In the genomic region with DNA sequence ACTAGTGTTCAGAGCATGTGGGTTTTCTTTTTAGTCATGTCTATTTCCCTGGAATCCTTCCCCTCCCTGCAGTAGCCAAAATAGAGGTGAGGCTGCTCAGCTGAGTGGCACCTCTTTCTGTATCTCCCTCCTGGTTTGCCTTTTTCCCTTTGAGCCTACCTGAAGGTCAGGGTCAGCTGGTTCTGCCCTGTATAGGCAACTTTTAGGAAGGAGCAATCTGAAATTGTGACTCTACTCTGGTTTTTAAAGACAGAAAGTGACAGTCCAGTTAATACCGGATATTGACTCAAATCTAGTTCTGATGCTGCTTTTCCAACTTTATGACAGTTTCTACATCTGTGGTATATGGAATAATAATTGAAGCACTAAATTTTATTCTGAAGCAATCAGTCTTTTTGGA, we compare ENCODE assay signal across 12 cellular contexts. TPM values are rescaled to one million over a fixed set of nuclear protein-coding genes. Genes with fewer than 3 reads are reported as not detected.
DNase-seq lines count a peak whose midpoint lies in the region; ATAC-seq and TF ChIP-seq lines count a peak whose summit lies in the region.
"Had no signal": no experiment of that assay in that cellular context is flagged by ENCODE, and none has a peak within 500 bp of the region (broad histone marks: within the 10 kb centered on the region; RNA-seq: fewer than 3 reads in every experiment).

No MANE protein-coding gene starts in this region.

- H3K27ac Mint-ChIP-seq in activated T-helper 17 cell treated with anti-CD3 and anti-CD28 coated beads, Interleukin-2, amount 50 U/mL, for 72 hours, result peak overlapping the region; percentile 92
- H3K27ac Mint-ChIP-seq in natural killer cell treated with Interleukin-12 subunit alpha and Interleukin-12 subunit beta and Interleukin-15 and Interleukin-18, amount 100 ng/mL, for 72 hours, result peak overlapping the region; percentile 47 to 58

- H3K27ac ChIP-seq in DOHH2 (ENCODE audit: low read depth, low read length), result peak overlapping the region; percentile 92
- H3K27ac ChIP-seq in KOPT-K1 (ENCODE audit: low read depth, low read length, poor library complexity, severe bottlenecking), result peak overlapping the region; percentile 84
- H3K27ac ChIP-seq: ascending aorta, coronary artery, tibial artery had no signal

- peak overlapping the region; percentile 100 for H3K4me3 Mint-ChIP-seq in activated T-helper 17 cell treated with anti-CD3 and anti-CD28 coated beads, Interleukin-2, amount 50 U/mL, for 72 hours
- peak overlapping the region; percentile 76 for H3K4me3 Mint-ChIP-seq in natural killer cell treated with Interleukin-12 subunit alpha and Interleukin-12 subunit beta and Interleukin-15 and Interleukin-18, amount 100 ng/mL, for 72 hours

- H3K9me2 ChIP-seq in DOHH2 (replicated peaks; ENCODE audit: control insufficient read depth, low read length), result no peaks in the 10 kb centered on the region

- H3K79me2 ChIP-seq in DOHH2 (ENCODE audit: control insufficient read depth, low read length), result peaks cover 99% of the 10 kb centered on the region

- peaks cover 68% of the 10 kb centered on the region for H3K4me1 Mint-ChIP-seq in activated T-helper 17 cell treated with anti-CD3 and anti-CD28 coated beads, Interleukin-2, amount 50 U/mL, for 72 hours
- peaks cover 60 to 65% of the 10 kb centered on the region in 2 donors for H3K4me1 Mint-ChIP-seq in natural killer cell treated with Interleukin-12 subunit alpha and Interleukin-12 subunit beta and Interleukin-15 and Interleukin-18, amount 100 ng/mL, for 72 hours (ENCODE audit: low read depth in 2 of 2)

- H3K4me1 ChIP-seq in DOHH2 (ENCODE audit: control insufficient read depth, low read length), result peaks cover 96% of the 10 kb centered on the region
- H3K4me1 ChIP-seq: ascending aorta, tibial artery had no signal

- H3K4me3 ChIP-seq in DOHH2 (ENCODE audit: low read length), result peak overlapping the region; percentile 51
- H3K4me3 ChIP-seq: ascending aorta, coronary artery, tibial artery had no signal

- no peaks in the 10 kb centered on the region for H3K27me3 ChIP-seq in DOHH2 (ENCODE audit: control insufficient read depth, low read length)
- H3K27me3 ChIP-seq: ascending aorta, tibial artery had no signal

- no peaks in the 10 kb centered on the region for H3K27me3 Mint-ChIP-seq in activated T-helper 17 cell treated with anti-CD3 and anti-CD28 coated beads, Interleukin-2, amount 50 U/mL, for 72 hours
- H3K27me3 Mint-ChIP-seq in natural killer cell treated with Interleukin-12 subunit alpha and Interleukin-12 subunit beta and Interleukin-15 and Interleukin-18, amount 100 ng/mL, for 72 hours, result no peaks in the 10 kb centered on the region

- H3F3A ChIP-seq in DOHH2 (ENCODE audit: control insufficient read depth, insufficient read depth), result peaks cover 42% of the 10 kb centered on the region

- H3K9me3 Mint-ChIP-seq in activated T-helper 17 cell treated with anti-CD3 and anti-CD28 coated beads, Interleukin-2, amount 50 U/mL, for 72 hours, result peaks cover 5% of the 10 kb centered on the region
- H3K9me3 Mint-ChIP-seq in natural killer cell treated with Interleukin-12 subunit alpha and Interleukin-12 subunit beta and Interleukin-15 and Interleukin-18, amount 100 ng/mL, for 72 hours, result no peaks in the 10 kb centered on the region

- H4K20me1 ChIP-seq in DOHH2 (ENCODE audit: control insufficient read depth, insufficient read depth, low read depth, low read length), result peaks cover 30% of the 10 kb centered on the region; the same call in 1 of the 2 replicates

- peaks cover 4% of the 10 kb centered on the region; the same call in 1 of the 2 replicates for H3K9me3 ChIP-seq in DOHH2 (ENCODE audit: control insufficient read depth, insufficient read depth, low read length)
- H3K9me3 ChIP-seq in KOPT-K1 (ENCODE audit: insufficient read depth, low read length, poor library complexity, severe bottlenecking), result peaks cover 5% of the 10 kb centered on the region
- H3K9me3 ChIP-seq: ascending aorta, tibial artery had no signal

- H3K36me3 Mint-ChIP-seq in activated T-helper 17 cell treated with anti-CD3 and anti-CD28 coated beads, Interleukin-2, amount 50 U/mL, for 72 hours (ENCODE audit: low read depth), result peaks cover 71% of the 10 kb centered on the region
- H3K36me3 Mint-ChIP-seq in natural killer cell treated with Interleukin-12 subunit alpha and Interleukin-12 subunit beta and Interleukin-15 and Interleukin-18, amount 100 ng/mL, for 72 hours, result no peaks in the 10 kb centered on the region

- ATAC-seq in activated T-helper 17 cell treated with anti-CD3 and anti-CD28 coated beads, Interleukin-2, amount 50 U/mL, for 72 hours (replicated peaks), result peak; percentile 64
- peak in 1 of 2 donors; percentile 32 for ATAC-seq in natural killer cell treated with Interleukin-12 subunit alpha and Interleukin-12 subunit beta and Interleukin-15 and Interleukin-18, amount 100 ng/mL, for 72 hours

- TF ChIP-seq CTCF in DOHH2 (IDR thresholded peaks at IDR 0.05; ENCODE audit: low read depth, low read length, poor library complexity, severe bottlenecking) (no peak), GM10266 (IDR thresholded peaks at IDR 0.05; ENCODE audit: control insufficient read depth, insufficient read depth, low read depth, missing control alignments) (no peak)

- peaks cover 71% of the 10 kb centered on the region for H3K36me3 ChIP-seq in DOHH2 (ENCODE audit: control insufficient read depth, low read length)
- H3K36me3 ChIP-seq in KOPT-K1 (ENCODE audit: insufficient read depth, low read length), result peaks cover 28% of the 10 kb centered on the region

- no peak for DNase-seq in natural killer cell treated with Interleukin-12 subunit alpha and Interleukin-12 subunit beta and Interleukin-15 and Interleukin-18, amount 100 ng/mL, for 72 hours (ENCODE audit: low spot score)
- DNase-seq in GM10266 (ENCODE audit: extremely low spot score) (no peak), NK-92 (lab: John Stamatoyannopoulos, UW; ENCODE audit: unreplicated experiment) (no peak), hippocampal formation (lab: John Stamatoyannopoulos, UW) (no peak)
- DNase-seq: hypothalamus, SIG-M5 had no signal

- peak overlapping the region; percentile 89 for H3K4me2 ChIP-seq in DOHH2 (ENCODE audit: low read length)

RNA-seq across cellular contexts. Expression of gene CCM2, which starts 26.0 kb away (rescaled TPM):
- total RNA-seq in activated T-helper 17 cell treated with anti-CD3 and anti-CD28 coated beads, Interleukin-2, amount 50 U/mL, for 72 hours, result 10 to 100 TPM; 69.8 to 79.3 TPM
- 10 to 100 TPM; 59.2 to 68.4 TPM for total RNA-seq in natural killer cell treated with Interleukin-12 subunit alpha and Interleukin-12 subunit beta and Interleukin-15 and Interleukin-18, amount 100 ng/mL, for 72 hours

RNA-seq across cellular contexts. Expression of gene MYO1G, which starts 47.2 kb away (rescaled TPM):
- 100 to 1,000 TPM; 316 to 649 TPM for total RNA-seq in activated T-helper 17 cell treated with anti-CD3 and anti-CD28 coated beads, Interleukin-2, amount 50 U/mL, for 72 hours
- total RNA-seq in natural killer cell treated with Interleukin-12 subunit alpha and Interleukin-12 subunit beta and Interleukin-15 and Interleukin-18, amount 100 ng/mL, for 72 hours, result 100 to 1,000 TPM; 465 to 518 TPM
